In the genomic region with DNA sequence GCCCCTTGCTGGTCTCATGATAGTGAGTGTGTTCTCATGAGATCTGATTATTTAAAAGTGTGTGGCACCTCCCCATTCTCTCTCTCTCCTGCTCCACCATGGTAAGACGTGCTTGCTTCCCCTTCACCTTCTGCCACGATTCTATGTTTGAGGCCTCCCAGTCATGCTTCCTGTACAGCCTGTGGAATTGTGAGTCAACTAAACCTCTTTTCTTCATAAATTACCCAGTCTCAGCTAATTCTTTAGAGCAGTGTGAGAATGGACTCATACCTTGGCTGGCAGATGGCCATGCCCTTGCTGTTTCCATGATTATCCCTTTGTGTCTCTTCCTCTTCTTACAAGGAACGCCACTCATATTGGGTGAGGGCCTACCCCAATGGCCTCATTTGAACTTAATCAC, we compare ENCODE assay signal across 35 cellular contexts.
"Had no signal": no experiment of that assay in that cellular context is flagged by ENCODE, and none has a peak within 500 bp of the region (broad histone marks: within the 10 kb centered on the region; RNA-seq: fewer than 3 reads in every experiment).

No MANE protein-coding gene starts in this region.

- H3K27ac ChIP-seq: adrenal gland, breast epithelium, coronary artery, esophagus muscularis mucosa, gastroesophageal sphincter, heart right ventricle had no signal

- H3K4me1 Mint-ChIP-seq: activated CD4-positive, alpha-beta T cell treated with anti-CD3 and anti-CD28 coated beads for 36 hours; activated CD4-positive, alpha-beta T cell treated with anti-CD3 and anti-CD28 coated beads, Interleukin-2, amount 10 ng/mL, durations not matched to agents 24 days and 14 days; activated CD8-positive, alpha-beta memory T cell treated with anti-CD3 and anti-CD28 coated beads, Interleukin-2, amount 10 ng/mL, durations not matched to agents 7 days and 5 days; activated naive CD4-positive, alpha-beta T cell treated with anti-CD3 and anti-CD28 coated beads, Interleukin-2, amount 50 U/mL, for 24 hours; activated naive CD8-positive, alpha-beta T cell treated with anti-CD3 and anti-CD28 coated beads for 36 hours; activated naive CD8-positive, alpha-beta T cell treated with anti-CD3 and anti-CD28 coated beads, Interleukin-2, amount 50 U/mL, for 24 hours; central memory CD8-positive, alpha-beta T cell had no signal

- H3K36me3 Mint-ChIP-seq: activated CD4-positive, alpha-beta memory T cell treated with anti-CD3 and anti-CD28 coated beads for 36 hours; activated CD8-positive, alpha-beta memory T cell treated with anti-CD3 and anti-CD28 coated beads, Interleukin-2, amount 10 ng/mL, durations not matched to agents 7 days and 5 days; activated naive CD4-positive, alpha-beta T cell treated with anti-CD3 and anti-CD28 coated beads, Interleukin-2, amount 50 U/mL, for 24 hours; activated naive CD8-positive, alpha-beta T cell treated with anti-CD3 and anti-CD28 coated beads for 36 hours; brain had no signal

- H3K27me3 ChIP-seq: adrenal gland, breast epithelium, esophagus muscularis mucosa, gastroesophageal sphincter, heart right ventricle had no signal

- H3K27me3 Mint-ChIP-seq: activated CD4-positive, alpha-beta T cell treated with anti-CD3 and anti-CD28 coated beads for 36 hours; activated naive CD4-positive, alpha-beta T cell treated with anti-CD3 and anti-CD28 coated beads, Interleukin-2, amount 50 U/mL, for 24 hours; activated naive CD8-positive, alpha-beta T cell treated with anti-CD3 and anti-CD28 coated beads for 36 hours; activated naive CD8-positive, alpha-beta T cell treated with anti-CD3 and anti-CD28 coated beads, Interleukin-2, amount 50 U/mL, for 24 hours; central memory CD8-positive, alpha-beta T cell had no signal

- H3K4me3 ChIP-seq: adrenal gland, breast epithelium, coronary artery, esophagus muscularis mucosa, gastroesophageal sphincter, heart right ventricle had no signal

- DNase-seq: activated CD4-positive, alpha-beta memory T cell treated with anti-CD3 and anti-CD28 coated beads for 36 hours; activated CD4-positive, alpha-beta T cell treated with anti-CD3 and anti-CD28 coated beads for 36 hours; activated CD4-positive, alpha-beta T cell treated with anti-CD3 and anti-CD28 coated beads, Interleukin-2, amount 10 ng/mL, durations not matched to agents 24 days and 14 days; activated CD4-positive, CD25-positive, alpha-beta regulatory T cell; activated CD4-positive, CD25-positive, alpha-beta regulatory T cell treated with anti-CD3 and anti-CD28 coated beads, Interleukin-2, amount 50 U/mL, for 72 hours; activated CD8-positive, alpha-beta memory T cell treated with anti-CD3 and anti-CD28 coated beads, Interleukin-2, amount 10 ng/mL, durations not matched to agents 7 days and 5 days; activated CD8-positive, alpha-beta memory T cell treated with anti-CD3 and anti-CD28 coated beads, Interleukin-2, amount 50 U/mL, for 4 hours; activated CD8-positive, alpha-beta T cell treated with anti-CD3 and anti-CD28 coated beads, Interleukin-2, amount 10 ng/mL, durations not matched to agents 7 days and 5 days; activated effector memory CD4-positive, alpha-beta T cell treated with anti-CD3 and anti-CD28 coated beads, Interleukin-2, amount 50 U/mL, for 16 hours; activated naive CD4-positive, alpha-beta T cell treated with anti-CD3 and anti-CD28 coated beads for 36 hours; activated naive CD8-positive, alpha-beta T cell treated with anti-CD3 and anti-CD28 coated beads for 36 hours; activated naive CD8-positive, alpha-beta T cell treated with anti-CD3 and anti-CD28 coated beads, Interleukin-2, amount 50 U/mL, for 24 hours; activated T-cell treated with anti-CD3 and anti-CD28 coated beads, Interleukin-2, amount 50 U/mL, for 1 hour; activated T-cell treated with anti-CD3 and anti-CD28 coated beads, Interleukin-2, amount 50 U/mL, for 48 hours; adrenal gland; amygdala; aorta; effector CD4-positive, alpha-beta T cell; effector memory CD8-positive, alpha-beta T cell; foreskin melanocyte; heart right ventricle; T-helper 1 cell; T-helper 17 cell; T1000 had no signal

- H3K4me3 Mint-ChIP-seq: activated CD4-positive, alpha-beta memory T cell treated with anti-CD3 and anti-CD28 coated beads for 36 hours; activated CD4-positive, alpha-beta T cell treated with anti-CD3 and anti-CD28 coated beads for 36 hours; activated CD4-positive, alpha-beta T cell treated with anti-CD3 and anti-CD28 coated beads, Interleukin-2, amount 10 ng/mL, durations not matched to agents 24 days and 14 days; activated CD8-positive, alpha-beta memory T cell treated with anti-CD3 and anti-CD28 coated beads, Interleukin-2, amount 10 ng/mL, durations not matched to agents 7 days and 5 days; activated CD8-positive, alpha-beta T cell treated with anti-CD3 and anti-CD28 coated beads, Interleukin-2, amount 10 ng/mL, durations not matched to agents 7 days and 5 days; activated naive CD4-positive, alpha-beta T cell treated with anti-CD3 and anti-CD28 coated beads for 36 hours; activated naive CD4-positive, alpha-beta T cell treated with anti-CD3 and anti-CD28 coated beads, Interleukin-2, amount 50 U/mL, for 24 hours; activated naive CD8-positive, alpha-beta T cell treated with anti-CD3 and anti-CD28 coated beads for 36 hours; activated naive CD8-positive, alpha-beta T cell treated with anti-CD3 and anti-CD28 coated beads, Interleukin-2, amount 50 U/mL, for 24 hours; activated T-helper 1 cell treated with anti-CD3 and anti-CD28 coated beads, Interleukin-12 subunit alpha, Interleukin-12 subunit beta, Interleukin-2, Interleukin-4 antibody, amounts not matched to agents 30 ng/mL and 10 ng/mL and 1 ng/mL, durations not matched to agents 14 hours and 24 hours and 36 hours; brain; central memory CD8-positive, alpha-beta T cell; dendritic cell treated with granulocyte-macrophage colony-stimulating factor and Interleukin-4, amounts not matched to agents 40 ng/mL and 50 ng/mL, for 4 days; effector memory CD8-positive, alpha-beta T cell; T-helper 17 cell; T-helper 2 cell treated with Interferon-gamma antibody and Interleukin-4, amounts not matched to agents 5 μg/mL and 100 μg/mL, for 36 hours had no signal

- H3K27ac Mint-ChIP-seq: activated CD4-positive, alpha-beta memory T cell treated with anti-CD3 and anti-CD28 coated beads for 36 hours; activated CD4-positive, alpha-beta T cell treated with anti-CD3 and anti-CD28 coated beads for 36 hours; activated CD4-positive, alpha-beta T cell treated with anti-CD3 and anti-CD28 coated beads, Interleukin-2, amount 10 ng/mL, durations not matched to agents 24 days and 14 days; activated CD8-positive, alpha-beta memory T cell treated with anti-CD3 and anti-CD28 coated beads, Interleukin-2, amount 10 ng/mL, durations not matched to agents 7 days and 5 days; activated CD8-positive, alpha-beta T cell treated with anti-CD3 and anti-CD28 coated beads, Interleukin-2, amount 10 ng/mL, durations not matched to agents 7 days and 5 days; activated naive CD4-positive, alpha-beta T cell treated with anti-CD3 and anti-CD28 coated beads for 36 hours; activated naive CD4-positive, alpha-beta T cell treated with anti-CD3 and anti-CD28 coated beads, Interleukin-2, amount 50 U/mL, for 24 hours; activated naive CD8-positive, alpha-beta T cell treated with anti-CD3 and anti-CD28 coated beads for 36 hours; activated naive CD8-positive, alpha-beta T cell treated with anti-CD3 and anti-CD28 coated beads, Interleukin-2, amount 50 U/mL, for 24 hours; activated T-helper 1 cell treated with anti-CD3 and anti-CD28 coated beads, Interleukin-12 subunit alpha, Interleukin-12 subunit beta, Interleukin-2, Interleukin-4 antibody, amounts not matched to agents 30 ng/mL and 10 ng/mL and 1 ng/mL, durations not matched to agents 14 hours and 24 hours and 36 hours; activated T-helper 2 cell treated with anti-CD3 and anti-CD28 coated beads, Interferon-gamma antibody, Interleukin-2, Interleukin-4, amounts not matched to agents 10 μg/mL and 5 μg/mL and 100 μg/mL, durations not matched to agents 14 hours and 24 hours and 36 hours; dendritic cell treated with granulocyte-macrophage colony-stimulating factor and Interleukin-4, amounts not matched to agents 40 ng/mL and 50 ng/mL, for 4 days; effector memory CD8-positive, alpha-beta T cell; T-helper 17 cell; T-helper 2 cell treated with Interferon-gamma antibody and Interleukin-4, amounts not matched to agents 5 μg/mL and 100 μg/mL, for 36 hours had no signal

- H3K9me3 ChIP-seq: adrenal gland, breast epithelium had no signal

- H3K9me3 Mint-ChIP-seq: activated CD4-positive, alpha-beta memory T cell treated with anti-CD3 and anti-CD28 coated beads for 36 hours; activated naive CD4-positive, alpha-beta T cell treated with anti-CD3 and anti-CD28 coated beads for 36 hours; activated naive CD4-positive, alpha-beta T cell treated with anti-CD3 and anti-CD28 coated beads, Interleukin-2, amount 50 U/mL, for 24 hours; activated naive CD8-positive, alpha-beta T cell treated with anti-CD3 and anti-CD28 coated beads for 36 hours; activated naive CD8-positive, alpha-beta T cell treated with anti-CD3 and anti-CD28 coated beads, Interleukin-2, amount 50 U/mL, for 24 hours; activated T-helper 2 cell treated with anti-CD3 and anti-CD28 coated beads, Interferon-gamma antibody, Interleukin-2, Interleukin-4, amounts not matched to agents 10 μg/mL and 5 μg/mL and 100 μg/mL, durations not matched to agents 14 hours and 24 hours and 36 hours; central memory CD8-positive, alpha-beta T cell; effector memory CD8-positive, alpha-beta T cell; T-helper 2 cell treated with Interferon-gamma antibody and Interleukin-4, amounts not matched to agents 5 μg/mL and 100 μg/mL, for 36 hours had no signal

- H3K36me3 ChIP-seq: adrenal gland, breast epithelium, esophagus muscularis mucosa, gastroesophageal sphincter, heart right ventricle had no signal

- ATAC-seq: activated CD4-positive, alpha-beta T cell treated with anti-CD3 and anti-CD28 coated beads for 36 hours; activated CD8-positive, alpha-beta memory T cell treated with anti-CD3 and anti-CD28 coated beads, Interleukin-2, amount 10 ng/mL, durations not matched to agents 7 days and 5 days; activated CD8-positive, alpha-beta T cell treated with anti-CD3 and anti-CD28 coated beads, Interleukin-2, amount 10 ng/mL, durations not matched to agents 7 days and 5 days; activated naive CD8-positive, alpha-beta T cell treated with anti-CD3 and anti-CD28 coated beads, Interleukin-2, amount 50 U/mL, for 24 hours; effector memory CD8-positive, alpha-beta T cell; gastroesophageal sphincter; heart right ventricle; T-helper 17 cell had no signal

- H3K4me1 ChIP-seq: breast epithelium, esophagus muscularis mucosa, gastroesophageal sphincter had no signal
